15 cellular contexts compared by ENCODE assay signal in the genomic region with DNA sequence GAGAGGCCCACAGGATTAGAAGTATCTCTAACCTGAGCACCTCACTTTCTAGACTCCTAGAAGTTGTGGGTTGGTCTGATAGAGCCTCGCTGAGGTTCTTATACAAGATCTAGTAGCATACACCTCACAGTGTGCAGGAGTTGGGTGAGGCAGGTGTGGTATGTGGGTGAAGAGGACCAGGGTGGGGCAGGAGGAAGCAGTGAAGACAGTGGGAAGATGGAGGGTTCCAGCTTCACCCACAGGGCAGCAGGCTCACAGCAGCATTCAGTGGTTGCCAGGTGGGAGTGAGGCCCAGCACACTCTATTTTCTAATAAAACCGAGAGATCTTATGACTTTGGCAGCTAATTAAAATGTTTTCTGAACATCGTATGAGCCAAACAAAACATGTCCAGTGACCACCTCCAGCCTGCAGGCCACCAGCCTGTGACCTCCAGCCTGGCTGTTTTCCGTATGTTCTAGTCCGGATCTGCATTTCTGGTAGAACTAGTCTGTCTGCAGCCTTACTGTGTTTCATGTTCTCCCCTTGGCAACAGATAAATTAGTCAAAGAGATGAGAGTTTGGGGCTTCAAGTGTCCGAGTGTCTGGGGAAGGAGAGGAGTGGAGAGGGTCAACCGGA.
"Had no signal": no experiment of that assay in that cellular context is flagged by ENCODE, and none has a peak within 500 bp of the region (broad histone marks: within the 10 kb centered on the region; RNA-seq: fewer than 3 reads in every experiment).

No MANE protein-coding gene starts in this region.

- H3K4me3 Mint-ChIP-seq: naive thymus-derived CD8-positive, alpha-beta T cell; type B pancreatic cell had no signal

- H3K27ac ChIP-seq: esophagus muscularis mucosa, gastrocnemius medialis, neutrophil, psoas muscle, vagina had no signal

- H3K36me3 ChIP-seq: gastrocnemius medialis, vagina had no signal

- H3K36me3 Mint-ChIP-seq: naive thymus-derived CD8-positive, alpha-beta T cell had no signal

- H3K9me3 ChIP-seq: esophagus muscularis mucosa, gastrocnemius medialis, heart right ventricle, mucosa of descending colon, neutrophil, psoas muscle, vagina had no signal

- H3K4me3 ChIP-seq: esophagus muscularis mucosa, gastrocnemius medialis, heart right ventricle, mucosa of descending colon, psoas muscle, vagina had no signal

- H3K4me1 ChIP-seq: gastrocnemius medialis, psoas muscle had no signal

- H3K9me3 Mint-ChIP-seq: naive thymus-derived CD8-positive, alpha-beta T cell; type B pancreatic cell had no signal

- ATAC-seq: gastrocnemius medialis; mucosa of descending colon; naive thymus-derived CD8-positive, alpha-beta T cell; psoas muscle had no signal

- DNase-seq: effector memory CD4-positive, alpha-beta T cell; gastrocnemius medialis; heart right ventricle; hypothalamus; mucosa of descending colon; naive thymus-derived CD8-positive, alpha-beta T cell; psoas muscle; retina; small intestine; stimulated activated CD4-positive, alpha-beta T cell treated with anti-CD3 and anti-CD28 coated beads, Interleukin-12 subunit alpha, Interleukin-12 subunit beta, amount 100 ng/mL, for 4 hours; stimulated activated naive CD4-positive, alpha-beta T cell treated with Interleukin-2 at 50 U/mL for 16 hours had no signal

- H3K27ac Mint-ChIP-seq: naive thymus-derived CD8-positive, alpha-beta T cell; type B pancreatic cell had no signal

- H3K4me1 Mint-ChIP-seq: naive thymus-derived CD8-positive, alpha-beta T cell had no signal

- H3K27me3 ChIP-seq: esophagus muscularis mucosa, gastrocnemius medialis, heart right ventricle, neutrophil, vagina had no signal
